19 cellular contexts compared by ENCODE assay signal in genomic region chr11:3207530-3208189, GRCh38. TPM values are rescaled to one million over a fixed set of nuclear protein-coding genes. Genes with fewer than 3 reads are reported as not detected.
"Had no signal": no experiment of that assay in that cellular context is flagged by ENCODE, and none has a peak within 500 bp of the region (broad histone marks: within the 10 kb centered on the region; RNA-seq: fewer than 3 reads in every experiment).

No MANE protein-coding gene starts in this region.

- H3K9me3 ChIP-seq: adrenal gland had no signal

- ATAC-seq: activated CD4-positive, alpha-beta T cell treated with anti-CD3 and anti-CD28 coated beads for 36 hours; naive thymus-derived CD4-positive, alpha-beta T cell; sciatic nerve; stimulated activated naive CD8-positive, alpha-beta T cell treated with anti-CD3 and anti-CD28 coated beads, Interleukin-15, amount 100 ng/mL, for 72 hours; T-helper 17 cell had no signal

- H3K36me3 ChIP-seq: adrenal gland, cardiac muscle cell, esophagus squamous epithelium had no signal

- H3K4me1 ChIP-seq: adrenal gland had no signal

- H3K4me3 ChIP-seq: adrenal gland, cardiac muscle cell, esophagus squamous epithelium had no signal

- DNase-seq: activated CD4-positive, alpha-beta memory T cell treated with anti-CD3 and anti-CD28 coated beads for 36 hours; activated CD4-positive, alpha-beta T cell treated with anti-CD3 and anti-CD28 coated beads for 36 hours; activated naive CD4-positive, alpha-beta T cell treated with anti-CD3 and anti-CD28 coated beads, Interleukin-2, amount 10 ng/mL, durations not matched to agents 7 days and 5 days; activated T-cell treated with anti-CD3 and anti-CD28 coated beads, Interleukin-2, amount 50 U/mL, for 24 hours; adrenal gland; cortex of kidney; effector CD4-positive, alpha-beta T cell; esophagus squamous epithelium; naive thymus-derived CD4-positive, alpha-beta T cell; stimulated activated naive CD8-positive, alpha-beta T cell treated with anti-CD3 and anti-CD28 coated beads, Interleukin-15, amount 100 ng/mL, for 72 hours had no signal

- H3K27ac ChIP-seq: adrenal gland, cardiac muscle cell, esophagus squamous epithelium had no signal

RNA-seq across cellular contexts. Expression of gene MRGPRG, which starts 11.0 kb away (rescaled TPM):
- total RNA-seq: activated CD4-positive, alpha-beta memory T cell treated with anti-CD3 and anti-CD28 coated beads for 36 hours; activated CD4-positive, alpha-beta T cell treated with anti-CD3 and anti-CD28 coated beads for 36 hours; adrenal gland; cardiac muscle cell; endothelial cell of umbilical vein; esophagus squamous epithelium; fibroblast of villous mesenchyme; lung microvascular endothelial cell; mononuclear cell; naive thymus-derived CD4-positive, alpha-beta T cell; sciatic nerve; T-helper 17 cell; temporal lobe had no signal
- polyA plus RNA-seq: adrenal gland; cardiac muscle cell; endothelial cell of umbilical vein; immature natural killer cell; naive thymus-derived CD4-positive, alpha-beta T cell had no signal

RNA-seq across cellular contexts. Expression of gene MRGPRE, which starts 24.6 kb away (rescaled TPM):
- total RNA-seq: activated CD4-positive, alpha-beta memory T cell treated with anti-CD3 and anti-CD28 coated beads for 36 hours; activated CD4-positive, alpha-beta T cell treated with anti-CD3 and anti-CD28 coated beads for 36 hours; adrenal gland; cardiac muscle cell; endothelial cell of umbilical vein; fibroblast of villous mesenchyme; lung microvascular endothelial cell; mononuclear cell; naive thymus-derived CD4-positive, alpha-beta T cell; sciatic nerve; T-helper 17 cell; temporal lobe had no signal
- polyA plus RNA-seq: adrenal gland; cardiac muscle cell; endothelial cell of umbilical vein; immature natural killer cell; naive thymus-derived CD4-positive, alpha-beta T cell had no signal
